In genomic region chr19:1469936-1470863, GRCh38 we compare ENCODE assay signal across 8 cellular contexts. TPM values are rescaled to one million over a fixed set of nuclear protein-coding genes. Genes with fewer than 3 reads are reported as not detected.
DNase-seq lines count a peak whose midpoint lies in the region; ATAC-seq and TF ChIP-seq lines count a peak whose summit lies in the region.

No MANE protein-coding gene starts in this region.

- no peaks in the 10 kb centered on the region for H3K36me3 ChIP-seq in SJCRH30
- no peaks in the 10 kb centered on the region for H3K36me3 ChIP-seq in adipocyte (ENCODE audit: control insufficient read depth, insufficient read depth, low read length, severe bottlenecking)

- no peaks in the 10 kb centered on the region for H3K4me1 Mint-ChIP-seq in HFFc6 (ENCODE audit: low read depth)

- H3K4me1 ChIP-seq in SJCRH30: peaks cover 2% of the 10 kb centered on the region; the same call in 1 of the 2 replicates
- H3K4me1 ChIP-seq in adipocyte (ENCODE audit: control insufficient read depth, insufficient read depth, low read length): peaks cover 19% of the 10 kb centered on the region

- ATAC-seq in HG02970 (IDR thresholded peaks at IDR 0.05; ENCODE audit: low FRiP score, unreplicated experiment) (no peak), GM18907 (IDR thresholded peaks at IDR 0.05; ENCODE audit: unreplicated experiment) (no peak)

- H3K27ac Mint-ChIP-seq in HFFc6: peak overlapping the region; percentile 51; the same call in 1 of the 2 replicates

- DNase-seq in HFFc6: no peak
- DNase-seq in SJCRH30: peak; percentile 75 to 76
- DNase-seq in adipocyte (ENCODE audit: low read depth): no peak
- peak; percentile 74 for DNase-seq in iPS-NIHi7 (ENCODE audit: extremely low spot score)
- peak; percentile 76 for DNase-seq in stimulated activated CD4-positive, alpha-beta T cell treated with anti-CD3 and anti-CD28 coated beads, Interleukin-4, amount 100 ng/mL, for 1 hour
- no peak for DNase-seq in hepatic stellate cell (ENCODE audit: low spot score)

- no peak overlapping the region for H3K9ac ChIP-seq in adipocyte (ENCODE audit: low read length)

- no peaks in the 10 kb centered on the region for H3K9me3 ChIP-seq in SJCRH30 (replicated peaks)
- H3K9me3 ChIP-seq in adipocyte (ENCODE audit: control insufficient read depth, low read length): no peaks in the 10 kb centered on the region

- H3K4me3 ChIP-seq in SJCRH30 (peak overlapping the region; percentile 57), adipocyte (ENCODE audit: low read length) (peak overlapping the region; percentile 27)

- H3K27me3 ChIP-seq in SJCRH30: no peaks in the 10 kb centered on the region; the same call in 1 of the 2 replicates
- peaks cover 13% of the 10 kb centered on the region for H3K27me3 ChIP-seq in adipocyte (replicated peaks; ENCODE audit: control insufficient read depth, insufficient read depth, low read length)

- no peaks in the 10 kb centered on the region for H3K36me3 Mint-ChIP-seq in HFFc6 (ENCODE audit: low read depth)

- H3K9me3 Mint-ChIP-seq in HFFc6: no peaks in the 10 kb centered on the region

- H3K27me3 Mint-ChIP-seq in HFFc6 (ENCODE audit: insufficient read depth): peaks cover 8% of the 10 kb centered on the region

- TF ChIP-seq CTCF in HFFc6 (IDR thresholded peaks at IDR 0.05): no peak

- H3K4me3 Mint-ChIP-seq in HFFc6: peak overlapping the region; percentile 83

- H3K27ac ChIP-seq in SJCRH30: no peak overlapping the region

RNA-seq across cellular contexts. Expression of gene C19orf25, which starts 8.8 kb away (rescaled TPM):
- 10 to 100 TPM; 26.7 to 34.8 (median 29.6) TPM for total RNA-seq in HFFc6 (2021; fragmentation: NEBNext Ultra II Directional; extraction: Animal tissue kit (Norgen Biotek cat#: 25700))
- total RNA-seq in SJCRH30 (2014; rRNA removed; shearing (Covaris generic)): 26.6 and 29.4 TPM in 2 replicates

RNA-seq across cellular contexts. Expression of gene PCSK4, which starts 19.9 kb away (rescaled TPM):
- total RNA-seq in HFFc6 (2021; fragmentation: NEBNext Ultra II Directional; extraction: Animal tissue kit (Norgen Biotek cat#: 25700)): 1 to 10 TPM in 3 of 6 experiments, under 1 TPM in 3; 0.34 to 1.2 (median 0.98) TPM
- 0.58 and 1.1 TPM in 2 replicates for total RNA-seq in SJCRH30 (2014; rRNA removed; shearing (Covaris generic))

RNA-seq across cellular contexts. Expression of gene APC2, which starts 20.3 kb away (rescaled TPM):
- total RNA-seq in HFFc6 (2021; fragmentation: NEBNext Ultra II Directional; extraction: Animal tissue kit (Norgen Biotek cat#: 25700)): under 1 TPM; 0.18 to 0.47 (median 0.32) TPM
- 0.13 and 0.24 TPM in 2 replicates for total RNA-seq in SJCRH30 (2014; rRNA removed; shearing (Covaris generic))

RNA-seq across cellular contexts. Expression of gene REEP6, which starts 20.8 kb away (rescaled TPM):
- 1 to 10 TPM; 1.7 to 4.6 (median 2.1) TPM for total RNA-seq in HFFc6 (2021; fragmentation: NEBNext Ultra II Directional; extraction: Animal tissue kit (Norgen Biotek cat#: 25700))
- total RNA-seq in SJCRH30 (2014; rRNA removed; shearing (Covaris generic)): 0.41 and 0.45 TPM in 2 replicates

RNA-seq across cellular contexts. Expression of gene RPS15, which starts 32.0 kb away (rescaled TPM):
- total RNA-seq in HFFc6 (2021; fragmentation: NEBNext Ultra II Directional; extraction: Animal tissue kit (Norgen Biotek cat#: 25700)): 1,000 to 10,000 TPM; 1,047 to 1,358 (median 1,277) TPM
- total RNA-seq in SJCRH30 (2014; rRNA removed; shearing (Covaris generic)): 1,359 and 1,591 TPM in 2 replicates

Comparison
In these comparisons a context has a peak if more than half of its experiments do, and no peak if none do; other contexts are left out.
1. DNase-seq: peak in SJCRH30 (2 of 2), iPS-NIHi7 (single experiment) and stimulated activated CD4-positive, alpha-beta T cell treated with anti-CD3 and anti-CD28 coated beads, Interleukin-4, amount 100 ng/mL, for 1 hour (single experiment); none in HFFc6 (single experiment), adipocyte (single experiment) and hepatic stellate cell (single experiment).